2 cellular contexts compared by ENCODE assay signal in genomic region chr16:629289-630023, GRCh38.
A peak's percentile ranks its signal among the peaks of the same experiment; 100 is the strongest.
TF ChIP-seq lines count a peak whose summit lies in the region.

No MANE protein-coding gene starts in this region.

TF ChIP-seq in HEK293, 187 proteins besides CTCF, POLR2A, EP300 and RAD21:
- TF ChIP-seq ZNF324 (tag by site-specific recombination; IDR thresholded peaks at IDR 0.05), result no peak
- 0 out of 2 replicates have a peak, but pooled peaks have one; percentile 8 for TF ChIP-seq BCL11A (tag by site-specific recombination; IDR thresholded peaks at IDR 0.05; ENCODE audit: low read depth)
- TF ChIP-seq ZNF600 (tag by site-specific recombination; IDR thresholded peaks at IDR 0.05), result peak; percentile 39; the same call in 1 of the 2 replicates
- no peak for TF ChIP-seq SETDB1 (IDR thresholded peaks at IDR 0.05; ENCODE audit: insufficient read length, low read length)

TF ChIP-seq in H1, 55 proteins besides CTCF, POLR2A, EP300 and RAD21:
- 0 out of 2 replicates have a peak, but pooled peaks have one; percentile 18 for TF ChIP-seq RBBP5 (IDR thresholded peaks at IDR 0.05; ENCODE audit: borderline replicate concordance, low read depth, low read length)
- TF ChIP-seq GABPA (IDR thresholded peaks at IDR 0.05; ENCODE audit: borderline replicate concordance, insufficient read depth, low read length), result peak; percentile 39; the same call in 1 of the 2 replicates
- no peak for TF ChIP-seq KDM4A (IDR thresholded peaks at IDR 0.05; ENCODE audit: low read depth, low read length, severe bottlenecking)
- TF ChIP-seq RXRA (IDR thresholded peaks at IDR 0.05; ENCODE audit: insufficient read depth, low read depth, low read length), result 0 out of 2 replicates have a peak, but pooled peaks have one; percentile 46
- no peak for TF ChIP-seq PHF8 (conservative IDR thresholded peaks at IDR 0.05; ENCODE audit: low read depth, low read length)
- no peak for TF ChIP-seq GTF2F1 (IDR thresholded peaks at IDR 0.05; ENCODE audit: borderline replicate concordance, low read depth, low read length)
